In the genomic region with DNA sequence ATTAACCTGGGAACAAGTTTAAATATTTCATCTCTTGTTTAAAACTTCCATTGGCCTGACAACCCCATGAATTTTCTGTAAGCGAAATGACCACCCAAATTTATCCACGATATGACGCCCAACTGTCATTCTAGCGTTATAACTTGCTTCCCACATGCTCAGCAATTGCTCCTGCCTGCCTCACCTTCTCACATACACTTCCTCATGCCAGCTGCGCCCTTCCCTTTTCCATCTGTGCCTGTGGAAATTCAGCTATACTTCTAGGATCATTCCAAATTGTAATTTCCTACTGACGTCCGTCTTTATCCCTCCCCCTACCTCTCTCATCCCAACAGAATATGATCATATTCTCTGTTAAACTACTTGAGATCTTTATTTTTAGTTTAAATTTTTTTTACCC, we compare ENCODE assay signal across 15 cellular contexts.
A peak's percentile ranks its signal among the peaks of the same experiment; 100 is the strongest.
DNase-seq lines count a peak whose midpoint lies in the region; ATAC-seq and TF ChIP-seq lines count a peak whose summit lies in the region.
"Had no signal": no experiment of that assay in that cellular context is flagged by ENCODE, and none has a peak within 500 bp of the region (broad histone marks: within the 10 kb centered on the region; RNA-seq: fewer than 3 reads in every experiment).

No MANE protein-coding gene starts in this region.

- H3K9me3 ChIP-seq in trophoblast cell (ENCODE audit: insufficient read depth, low read depth, low read length) (no peaks in the 10 kb centered on the region), heart left ventricle (no peaks in the 10 kb centered on the region)

- H4K12ac ChIP-seq in trophoblast cell (ENCODE audit: low read depth, low read length), result no peak overlapping the region

- no peak overlapping the region for H3K4me3 Mint-ChIP-seq in WTC11
- H3K4me3 Mint-ChIP-seq: B cell; CD4-positive, alpha-beta T cell; HFFc6 had no signal

- H3K14ac ChIP-seq in trophoblast cell (ENCODE audit: low read length), result no peak overlapping the region

- no peak overlapping the region for H2BK5ac ChIP-seq in trophoblast cell (ENCODE audit: low read depth, low read length, poor library complexity)

- peak overlapping the region; percentile 91 for H2BK120ac ChIP-seq in trophoblast cell (ENCODE audit: insufficient read depth, low read length, poor library complexity)

- POLR2A ChIA-PET in WTC11 (lab: Charles Lee), result no interaction called here

- intact Hi-C loops in left colon (cut with DNase I, micrococcal nuclease) (no loop called here), heart left ventricle (cut with DNase I) (no loop called here)

- no peak for DNase-seq in WTC11 (ENCODE audit: low spot score)
- DNase-seq in left colon, result peak; percentile 7 to 31
- DNase-seq in trophoblast cell, result no peak
- no peak for DNase-seq in NCI-H2227 treated with DMSO at 0.1 percent for 48 hours (lab: John Stamatoyannopoulos, UW)
- no peak for DNase-seq in heart left ventricle
- no peak for DNase-seq in OCI-M1 (lab: John Stamatoyannopoulos, UW)
- DNase-seq: CD4-positive, alpha-beta T cell; DMS153; DMS79 treated with DMSO at 0.1 percent for 48 hours; GDM1; HCEC 1CT; HFFc6 had no signal

- H3K27ac ChIP-seq in trophoblast cell (ENCODE audit: low read depth, low read length), result no peak overlapping the region
- no peak overlapping the region for H3K27ac ChIP-seq in heart left ventricle

- peak overlapping the region; percentile 89; the same call in 1 of the 2 replicates for H3K27ac Mint-ChIP-seq in WTC11
- H3K27ac Mint-ChIP-seq: B cell; CD4-positive, alpha-beta T cell; HFFc6 had no signal

- no peak overlapping the region for H3K9ac ChIP-seq in trophoblast cell (ENCODE audit: low read length)

- peaks cover 6 to 9% of the 10 kb centered on the region in 2 experiments for H3K4me1 ChIP-seq in trophoblast cell (ENCODE audit: control insufficient read depth in 1 of 2, insufficient read depth in 2 of 2, low read length in 2 of 2)
- no peaks in the 10 kb centered on the region for H3K4me1 ChIP-seq in heart left ventricle

- H3K23ac ChIP-seq in trophoblast cell (ENCODE audit: low read length), result no peak overlapping the region

- H2BK12ac ChIP-seq in trophoblast cell (ENCODE audit: low read length), result peak overlapping the region; percentile 98

- H4K91ac ChIP-seq in trophoblast cell (ENCODE audit: low read depth, low read length), result no peak overlapping the region

- no peak for TF ChIP-seq POLR2A in heart left ventricle (IDR thresholded peaks at IDR 0.05)

- H3K79me2 ChIP-seq in trophoblast cell (ENCODE audit: control insufficient read depth, insufficient read depth, low read length, poor library complexity), result no peaks in the 10 kb centered on the region

- H3K36me3 Mint-ChIP-seq in WTC11, result no peaks in the 10 kb centered on the region

- peaks cover 7% of the 10 kb centered on the region for H3K9me3 Mint-ChIP-seq in WTC11
- H3K9me3 Mint-ChIP-seq: CD4-positive, alpha-beta T cell; HFFc6 had no signal

- TF ChIP-seq CTCF in WTC11 (IDR thresholded peaks at IDR 0.05) (no peak), heart left ventricle (IDR thresholded peaks at IDR 0.05) (no peak)

- no peaks in the 10 kb centered on the region for H3K27me3 Mint-ChIP-seq in WTC11 (ENCODE audit: low read depth)
- H3K27me3 Mint-ChIP-seq: B cell; CD4-positive, alpha-beta T cell had no signal

- H3K27me3 ChIP-seq in trophoblast cell (ENCODE audit: insufficient read depth, low read length) (no peaks in the 10 kb centered on the region), heart left ventricle (no peaks in the 10 kb centered on the region)

- CTCF ChIA-PET in WTC11 (lab: Charles Lee), result no interaction called here

- no peak overlapping the region for H3K18ac ChIP-seq in trophoblast cell (ENCODE audit: low read length)

- no peaks in the 10 kb centered on the region for H3K79me1 ChIP-seq in trophoblast cell (ENCODE audit: low read length)

- peak overlapping the region; percentile 93 for H2AK5ac ChIP-seq in trophoblast cell (ENCODE audit: low read length)

- ATAC-seq in WTC11 (no peak), left colon (peak; percentile 74), heart left ventricle (no peak), HG02571 (IDR thresholded peaks at IDR 0.05; ENCODE audit: unreplicated experiment) (no peak)
- ATAC-seq: HepG2 had no signal

- H3K4ac ChIP-seq in trophoblast cell (ENCODE audit: low read depth, low read length), result no peak overlapping the region

- H3K4me2 ChIP-seq in trophoblast cell (ENCODE audit: low read length), result peak overlapping the region; percentile 57

- no peak overlapping the region for H2AFZ ChIP-seq in trophoblast cell (ENCODE audit: insufficient read depth, low read length, poor library complexity)

- peaks cover 38% of the 10 kb centered on the region for H3K4me1 Mint-ChIP-seq in WTC11
- H3K4me1 Mint-ChIP-seq: B cell had no signal

- H3K36me3 ChIP-seq in trophoblast cell (ENCODE audit: control insufficient read depth in 1 of 2, insufficient read depth in 2 of 2, low read length in 2 of 2), result no peaks in the 10 kb centered on the region
- H3K36me3 ChIP-seq in heart left ventricle, result no peaks in the 10 kb centered on the region

- H4K8ac ChIP-seq in trophoblast cell (ENCODE audit: low read depth, low read length), result no peak overlapping the region

- WGBS in trophoblast cell (ENCODE audit: extremely low coverage, insufficient coverage, insufficient read length), result 100% methylated on average over 2 of the region's 7 CpGs
- 85 to 89% (median 88%) methylated on average over 7 of the region's 7 CpGs for WGBS in heart left ventricle, 4 donors

- H3K4me3 ChIP-seq in trophoblast cell (ENCODE audit: low read depth, low read length) (no peak overlapping the region), heart left ventricle (no peak overlapping the region)

TF ChIP-seq in WTC11, 78 proteins besides CTCF, POLR2A, EP300 and RAD21:
- no peak for TF ChIP-seq IRF2 (CRISPR knock-in tag; IDR thresholded peaks at IDR 0.05; ENCODE audit: borderline replicate concordance, low read depth)

Comparison
In these comparisons a context has a peak if more than half of its experiments do, and no peak if none do; other contexts are left out.
1. DNase-seq: peak in left colon (2 of 2); none in WTC11 (single experiment), trophoblast cell (0 of 2), NCI-H2227 treated with DMSO at 0.1 percent for 48 hours (single experiment), heart left ventricle (0 of 5) and OCI-M1 (single experiment).